1 cellular context compared by ENCODE assay signal in genomic region chr11:66317322-66317765, GRCh38.
TF ChIP-seq lines count a peak whose summit lies in the region.

No MANE protein-coding gene starts in this region.

TF ChIP-seq in liver, 16 proteins besides CTCF, POLR2A, EP300 and RAD21 (continued from another document):
- TF ChIP-seq REST (IDR thresholded peaks at IDR 0.05) (no peak), FOXA2 (IDR thresholded peaks at IDR 0.05) (no peak), YY1 (IDR thresholded peaks at IDR 0.05) (no peak), FOXA1 (IDR thresholded peaks at IDR 0.05) (no peak), ZBTB33 (IDR thresholded peaks at IDR 0.05) (no peak)
